24 cellular contexts compared by ENCODE assay signal in the genomic region with DNA sequence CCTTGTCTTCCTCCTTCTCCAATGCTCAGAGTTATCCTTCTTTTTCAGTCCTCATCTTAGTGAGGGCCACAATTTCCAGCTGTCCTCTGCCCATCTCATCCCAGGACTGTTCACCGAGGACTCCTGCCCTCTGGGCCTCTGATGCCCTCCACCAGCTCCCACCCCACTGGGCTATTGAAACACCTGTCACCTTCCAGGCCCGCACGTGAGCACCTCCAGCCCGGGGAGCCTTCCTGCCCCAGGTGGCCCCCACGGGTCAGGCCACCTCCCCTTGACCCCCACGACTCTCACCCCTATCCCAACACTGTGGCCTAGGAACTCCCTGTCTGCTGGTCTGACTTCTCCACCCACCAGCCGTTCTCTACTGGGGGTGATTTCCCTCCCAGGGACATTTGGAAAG.
"Had no signal": no experiment of that assay in that cellular context is flagged by ENCODE, and none has a peak within 500 bp of the region (broad histone marks: within the 10 kb centered on the region; RNA-seq: fewer than 3 reads in every experiment).

No MANE protein-coding gene starts in this region.

- DNase-seq: activated B cell treated with CpG ODN at 0.5 μM for 24 hours; activated CD4-positive, alpha-beta T cell treated with anti-CD3 and anti-CD28 coated beads for 48 hours; activated CD4-positive, alpha-beta T cell treated with anti-CD3 and anti-CD28 coated beads, Interleukin-2, amount 50 U/mL, for 1 hour; activated CD4-positive, alpha-beta T cell treated with anti-CD3 and anti-CD28 coated beads, Interleukin-2, amount 50 U/mL, for 48 hours; activated CD8-positive, alpha-beta memory T cell treated with anti-CD3 and anti-CD28 coated beads for 24 hours; activated CD8-positive, alpha-beta T cell treated with anti-CD3 and anti-CD28 coated beads for 36 hours; activated gamma-delta T cell; activated naive CD4-positive, alpha-beta T cell; activated naive CD4-positive, alpha-beta T cell treated with anti-CD3 and anti-CD28 coated beads, Interleukin-2, amount 10 ng/mL, durations not matched to agents 7 days and 5 days; activated naive CD8-positive, alpha-beta T cell treated with anti-CD3 and anti-CD28 coated beads, Interleukin-2, amount 10 ng/mL, durations not matched to agents 7 days and 5 days; activated T-cell treated with anti-CD3 and anti-CD28 coated beads, Interleukin-2, amount 50 U/mL, for 48 hours; brain microvascular endothelial cell; dorsolateral prefrontal cortex; effector memory CD4-positive, alpha-beta T cell; endodermal cell; foreskin fibroblast; T-helper 1 cell; T-helper 17 cell; T1000; WERI-Rb-1 had no signal

- ATAC-seq: activated CD4-positive, CD25-positive, alpha-beta regulatory T cell treated with anti-CD3 and anti-CD28 coated beads, Interleukin-2, amount 50 U/mL, for 24 hours; activated CD8-positive, alpha-beta T cell treated with anti-CD3 and anti-CD28 coated beads for 36 hours; activated naive CD4-positive, alpha-beta T cell treated with anti-CD3 and anti-CD28 coated beads, Interleukin-2, amount 50 U/mL, for 72 hours; esophagus mucosa; T-helper 17 cell had no signal

- H3K27ac ChIP-seq: brain microvascular endothelial cell, coronary artery, dorsolateral prefrontal cortex, WERI-Rb-1 had no signal

- H3K27me3 ChIP-seq: brain microvascular endothelial cell had no signal

- H3K4me3 ChIP-seq: coronary artery, dorsolateral prefrontal cortex had no signal

- H3K36me3 ChIP-seq: brain microvascular endothelial cell, WERI-Rb-1 had no signal
